Comparison of ENCODE assay signal across 17 cellular contexts in genomic region chr3:64645236-64645635, GRCh38. TPM values are rescaled to one million over a fixed set of nuclear protein-coding genes. Genes with fewer than 3 reads are reported as not detected.
"Had no signal": no experiment of that assay in that cellular context is flagged by ENCODE, and none has a peak within 500 bp of the region (broad histone marks: within the 10 kb centered on the region; RNA-seq: fewer than 3 reads in every experiment).

No MANE protein-coding gene starts in this region.

- H3K9me3 ChIP-seq: heart right ventricle, left ventricle myocardium inferior, ovary, tibial nerve had no signal

- H3K27ac ChIP-seq: heart right ventricle, left ventricle myocardium inferior, ovary, skin epidermis, WERI-Rb-1 had no signal

- DNase-seq: activated CD4-positive, alpha-beta memory T cell treated with anti-CD3 and anti-CD28 coated beads, Interleukin-2, amount 10 ng/mL, durations not matched to agents 7 days and 5 days; activated CD4-positive, alpha-beta T cell treated with anti-CD3 and anti-CD28 coated beads for 36 hours; activated CD8-positive, alpha-beta memory T cell treated with anti-CD3 and anti-CD28 coated beads, Interleukin-2, amount 50 U/mL, for 4 hours; activated naive CD4-positive, alpha-beta T cell; effector memory CD4-positive, alpha-beta T cell; erythroblast; foreskin melanocyte; heart right ventricle; left ventricle myocardium inferior; ovary; retina; T-helper 1 cell; WERI-Rb-1 had no signal

- H3K36me3 ChIP-seq: ovary, WERI-Rb-1 had no signal

- H3K27me3 ChIP-seq: heart right ventricle, ovary, tibial nerve had no signal

- H3K4me3 ChIP-seq: coronary artery, heart right ventricle, left ventricle myocardium inferior, ovary, skin epidermis, tibial nerve had no signal

RNA-seq across cellular contexts. Expression of gene ADAMTS9, which starts 42.6 kb away (rescaled TPM):
- total RNA-seq: activated CD4-positive, alpha-beta memory T cell treated with anti-CD3 and anti-CD28 coated beads, Interleukin-2, amount 10 ng/mL, durations not matched to agents 7 days and 5 days; activated CD4-positive, alpha-beta T cell treated with anti-CD3 and anti-CD28 coated beads for 36 hours; activated T-helper 1 cell treated with anti-CD3 and anti-CD28 coated beads, Interleukin-12 subunit alpha, Interleukin-12 subunit beta, Interleukin-2, Interleukin-4 antibody, amounts not matched to agents 30 ng/mL and 10 ng/mL and 1 ng/mL, durations not matched to agents 14 hours and 24 hours and 36 hours had no signal
